Comparison of ENCODE assay signal across 9 cellular contexts in the genomic region with DNA sequence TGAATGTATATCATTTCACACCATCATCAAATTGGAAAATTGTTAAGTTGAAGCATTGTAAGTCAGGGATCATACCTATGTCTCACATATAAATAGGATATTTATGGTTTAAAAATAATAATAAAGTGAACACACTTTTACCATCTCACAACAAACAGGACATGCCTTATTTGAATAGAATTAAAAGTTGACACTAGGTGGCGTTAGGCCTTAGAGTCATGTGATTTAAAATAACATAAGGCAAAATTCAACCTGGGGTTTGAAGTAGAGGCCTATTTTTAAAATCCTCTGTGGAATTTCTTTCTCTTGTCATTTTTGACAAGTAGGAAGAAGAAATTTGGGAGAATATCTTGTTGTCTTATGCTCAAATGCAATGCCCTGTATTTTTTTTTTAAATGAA.
DNase-seq lines count a peak whose midpoint lies in the region; ATAC-seq, FAIRE-seq and TF ChIP-seq lines count a peak whose summit lies in the region.
"Had no signal": no experiment of that assay in that cellular context is flagged by ENCODE, and none has a peak within 500 bp of the region (broad histone marks: within the 10 kb centered on the region; RNA-seq: fewer than 3 reads in every experiment).

No MANE protein-coding gene starts in this region.

- H3K4me1 ChIP-seq in NT2/D1 (ENCODE audit: insufficient read depth, insufficient read length), result no peaks in the 10 kb centered on the region
- no peaks in the 10 kb centered on the region for H3K4me1 ChIP-seq in fibroblast of lung (ENCODE audit: control insufficient read depth, extremely low read depth, insufficient read depth, low read length)

- no peak overlapping the region for H3K4me2 ChIP-seq in fibroblast of lung (ENCODE audit: extremely low read depth, insufficient read depth, low read length)

- no peak overlapping the region for H3K27ac ChIP-seq in fibroblast of lung (ENCODE audit: insufficient read depth, low read length)

- no peaks in the 10 kb centered on the region for H3K79me2 ChIP-seq in fibroblast of lung (ENCODE audit: control insufficient read depth, insufficient read depth, low read length)

- H4K20me1 ChIP-seq in fibroblast of lung (ENCODE audit: control insufficient read depth, extremely low read depth, insufficient read depth, low read length), result no peaks in the 10 kb centered on the region

- H3K27me3 ChIP-seq in NT2/D1 (ENCODE audit: insufficient read depth, insufficient read length) (no peaks in the 10 kb centered on the region), fibroblast of lung (ENCODE audit: control insufficient read depth, insufficient read depth, low read length) (no peaks in the 10 kb centered on the region)

- DNase-seq in A172 (ENCODE audit: low spot score) (peak; percentile 6), NT2/D1 (ENCODE audit: low read depth, low spot score) (peak; percentile 1), fibroblast of lung (ENCODE audit: low read depth in 2 of 2) (peak; percentile 5 to 29), NCI-H510A treated with DMSO at 0.1 percent for 48 hours (lab: John Stamatoyannopoulos, UW) (no peak), GM19239 (ENCODE audit: insufficient read length, low spot score) (no peak), NCI-H1436 (lab: John Stamatoyannopoulos, UW) (no peak)
- DNase-seq: activated CD4-positive, alpha-beta T cell treated with anti-CD3 and anti-CD28 coated beads for 1 hour had no signal

- ATAC-seq in GM18502 (IDR thresholded peaks at IDR 0.05; ENCODE audit: poor library complexity, unreplicated experiment), result peak; percentile 76
- no peak for ATAC-seq in HG03457 (IDR thresholded peaks at IDR 0.05; ENCODE audit: unreplicated experiment)

- peak in 1 of 2 donors; percentile 29 for TF ChIP-seq CTCF in fibroblast of lung (conservative IDR thresholded peaks at IDR 0.05 in 1 of 2, IDR thresholded peaks at IDR 0.05 in 1 of 2; ENCODE audit: low read depth in 1 of 2, low read length in 2 of 2)

- no peak overlapping the region for H3K4me3 ChIP-seq in NT2/D1 (ENCODE audit: insufficient read length, low read depth)
- no peak overlapping the region for H3K4me3 ChIP-seq in fibroblast of lung (replicated peaks in 1 of 4; ENCODE audit: control extremely low read depth in 1 of 4, insufficient read depth in 1 of 4, low read depth in 3 of 4, low read length in 4 of 4)

- no peaks in the 10 kb centered on the region for H3K9me3 ChIP-seq in NT2/D1 (ENCODE audit: insufficient read depth, low read length)
- H3K9me3 ChIP-seq in fibroblast of lung (ENCODE audit: control insufficient read depth, insufficient read depth, low read depth, low read length), result no peaks in the 10 kb centered on the region

- no peaks in the 10 kb centered on the region for H3K36me3 ChIP-seq in NT2/D1 (ENCODE audit: insufficient read depth, insufficient read length, low read length)
- H3K36me3 ChIP-seq in fibroblast of lung (ENCODE audit: control insufficient read depth, insufficient read depth, low read length), result no peaks in the 10 kb centered on the region

- H3K9ac ChIP-seq in NT2/D1 (ENCODE audit: insufficient read length, low read depth), result no peak overlapping the region
- no peak overlapping the region for H3K9ac ChIP-seq in fibroblast of lung (ENCODE audit: insufficient read depth, low read length)

- H2AFZ ChIP-seq in fibroblast of lung (ENCODE audit: low read length), result no peak overlapping the region

- no peak for FAIRE-seq in GM19239 (lab: Jason Lieb, UNC)

Comparison
In these comparisons a context has a peak if more than half of its experiments do, and no peak if none do; other contexts are left out.
1. DNase-seq: peak in A172 (single experiment), NT2/D1 (single experiment) and fibroblast of lung (2 of 2); none in NCI-H510A treated with DMSO at 0.1 percent for 48 hours (single experiment), GM19239 (single experiment) and NCI-H1436 (single experiment).